Comparison of ENCODE assay signal across 21 cellular contexts in genomic region chr2:212732860-212733259, GRCh38.
DNase-seq lines count a peak whose midpoint lies in the region; ATAC-seq and TF ChIP-seq lines count a peak whose summit lies in the region.
"Had no signal": no experiment of that assay in that cellular context is flagged by ENCODE, and none has a peak within 500 bp of the region (broad histone marks: within the 10 kb centered on the region; RNA-seq: fewer than 3 reads in every experiment).

No MANE protein-coding gene starts in this region.

- no peak overlapping the region for H3K27ac Mint-ChIP-seq in MCF 10A (ENCODE audit: low read depth, unreplicated experiment)
- H3K27ac Mint-ChIP-seq: IgD-negative memory B cell had no signal

- peak; percentile 25 for DNase-seq in MCF 10A (ENCODE audit: unreplicated experiment)
- no peak for DNase-seq in breast epithelium (ENCODE audit: low spot score in 2 of 2)
- peak; percentile 24 for DNase-seq in NB4 (ENCODE audit: low read depth)
- peak; percentile 59 for DNase-seq in epithelial cell of esophagus (ENCODE audit: low read depth)
- DNase-seq in thyroid gland = no peak
- no peak for DNase-seq in AG20443 (ENCODE audit: low spot score)
- DNase-seq in BE2C = no peak
- DNase-seq: 8988T; EL; NCI-H1048; NCI-H146; NCI-H2081 treated with DMSO at 0.1 percent for 48 hours; NCI-H226; NCI-H526 treated with DMSO at 0.1 percent for 48 hours; NK-92 treated with Interleukin-12 subunit alpha and Interleukin-12 subunit beta, amount 100 ng/mL, for 24 hours; OCI-M1; SJCRH30 had no signal

- POLR2A ChIA-PET in MCF 10A (lab: Yijun Ruan, JAX) = no interaction called here

- H3K27ac ChIP-seq in breast epithelium (no peak overlapping the region), thyroid gland (peak overlapping the region; percentile 27 to 63 (median 53))
- H3K27ac ChIP-seq: C4-2B, RWPE1, SJCRH30 had no signal

- no peak overlapping the region for H3K4me3 ChIP-seq in breast epithelium
- H3K4me3 ChIP-seq in NB4 (ENCODE audit: low read depth, low read length) = no peak overlapping the region
- H3K4me3 ChIP-seq in epithelial cell of esophagus (ENCODE audit: low read length) = no peak overlapping the region
- H3K4me3 ChIP-seq in thyroid gland (replicated peaks in 1 of 3) = no peak overlapping the region
- H3K4me3 ChIP-seq in BE2C (ENCODE audit: low read depth, low read length) = no peak overlapping the region
- H3K4me3 ChIP-seq: SJCRH30 had no signal

- TF ChIP-seq POLR2A in breast epithelium (IDR thresholded peaks at IDR 0.05) (no peak), NB4 (IDR thresholded peaks at IDR 0.05; ENCODE audit: extremely low read depth, insufficient read length) (no peak), thyroid gland (IDR thresholded peaks at IDR 0.05) (no peak)

- TF ChIP-seq CTCF in MCF 10A (IDR thresholded peaks at IDR 0.05; ENCODE audit: unreplicated experiment) = no peak
- TF ChIP-seq CTCF in breast epithelium (IDR thresholded peaks at IDR 0.05) = no peak
- no peak for TF ChIP-seq CTCF in NB4 (IDR thresholded peaks at IDR 0.05; ENCODE audit: low read depth, low read length)
- TF ChIP-seq CTCF in epithelial cell of esophagus (IDR thresholded peaks at IDR 0.05; ENCODE audit: insufficient read depth, low read depth, low read length, missing control alignments) = no peak
- no peak for TF ChIP-seq CTCF in thyroid gland (IDR thresholded peaks at IDR 0.05)
- TF ChIP-seq CTCF in BE2C (IDR thresholded peaks at IDR 0.05; ENCODE audit: low read depth, low read length) = no peak

- H3K36me3 Mint-ChIP-seq in MCF 10A (ENCODE audit: insufficient read depth, unreplicated experiment) = no peaks in the 10 kb centered on the region
- H3K36me3 Mint-ChIP-seq: IgD-negative memory B cell had no signal

- no TSS peak for BruUV-seq in MCF 10A (replicated peaks; lab: Mats Ljungman, UMichigan)

- no peaks in the 10 kb centered on the region for H3K27me3 Mint-ChIP-seq in MCF 10A (ENCODE audit: insufficient read depth, unreplicated experiment)
- H3K27me3 Mint-ChIP-seq: IgD-negative memory B cell had no signal

- no peak for ATAC-seq in HG03520 (IDR thresholded peaks at IDR 0.05; ENCODE audit: unreplicated experiment)

- 54 to 68% methylated on average over 3 of the region's 3 CpGs for WGBS in thyroid gland, 2 donors

- H3K9me3 ChIP-seq in breast epithelium = no peaks in the 10 kb centered on the region
- no peaks in the 10 kb centered on the region for H3K9me3 ChIP-seq in thyroid gland
- H3K9me3 ChIP-seq in BE2C = no peaks in the 10 kb centered on the region
- H3K9me3 ChIP-seq: SJCRH30 had no signal

- H3K27me3 ChIP-seq in breast epithelium = no peaks in the 10 kb centered on the region
- no peaks in the 10 kb centered on the region for H3K27me3 ChIP-seq in thyroid gland
- H3K27me3 ChIP-seq in BE2C = no peaks in the 10 kb centered on the region
- H3K27me3 ChIP-seq: SJCRH30 had no signal

- no peaks in the 10 kb centered on the region for H3K4me1 Mint-ChIP-seq in MCF 10A (ENCODE audit: insufficient read depth, unreplicated experiment)
- H3K4me1 Mint-ChIP-seq: IgD-negative memory B cell had no signal

- no peaks in the 10 kb centered on the region for H3K9me3 Mint-ChIP-seq in MCF 10A (ENCODE audit: unreplicated experiment)

- intact Hi-C loops in MCF 10A (cut with micrococcal nuclease) = no loop called here
- intact Hi-C loops in breast epithelium (cut with DNase I; ENCODE audit: low total_unique reads) = no loop called here
- intact Hi-C loops in thyroid gland (cut with DNase I) = no loop called here

- no peaks in the 10 kb centered on the region for H3K36me3 ChIP-seq in breast epithelium
- H3K36me3 ChIP-seq in thyroid gland = no peaks in the 10 kb centered on the region
- H3K36me3 ChIP-seq in BE2C = no peaks in the 10 kb centered on the region
- H3K36me3 ChIP-seq: SJCRH30 had no signal

- CTCF ChIA-PET in MCF 10A (lab: Yijun Ruan, JAX) = no interaction called here

- no peak overlapping the region for H3K4me3 Mint-ChIP-seq in MCF 10A (ENCODE audit: unreplicated experiment)
- H3K4me3 Mint-ChIP-seq: IgD-negative memory B cell had no signal

- H3K4me1 ChIP-seq in breast epithelium = no peaks in the 10 kb centered on the region
- peaks cover 42 to 55% of the 10 kb centered on the region in 2 donors for H3K4me1 ChIP-seq in thyroid gland
- H3K4me1 ChIP-seq in BE2C = no peaks in the 10 kb centered on the region
- H3K4me1 ChIP-seq: SJCRH30 had no signal

Comparison
In these comparisons a context has a peak if more than half of its experiments do, and no peak if none do; other contexts are left out.
1. DNase-seq: peak in MCF 10A (single experiment), NB4 (single experiment) and epithelial cell of esophagus (single experiment); none in breast epithelium (0 of 2), thyroid gland (0 of 2), AG20443 (single experiment) and BE2C (single experiment).
2. H3K27ac ChIP-seq: peak in thyroid gland (3 of 3); none in breast epithelium (0 of 2).